In genomic region chr17:45242015-45242414, GRCh38 we compare ENCODE assay signal across 19 cellular contexts. TPM values are rescaled to one million over a fixed set of nuclear protein-coding genes. Genes with fewer than 3 reads are reported as not detected.
DNase-seq lines count a peak whose midpoint lies in the region; ATAC-seq and TF ChIP-seq lines count a peak whose summit lies in the region.
"Had no signal": no experiment of that assay in that cellular context is flagged by ENCODE, and none has a peak within 500 bp of the region (broad histone marks: within the 10 kb centered on the region; RNA-seq: fewer than 3 reads in every experiment).

No MANE protein-coding gene starts in this region.

- H3K27me3 ChIP-seq in hepatocyte = peaks cover 22% of the 10 kb centered on the region
- H3K27me3 ChIP-seq: pancreas had no signal

- WGBS in hepatocyte (ENCODE audit: low lambda C conversion rate, missing lambda C conversion rate) = 59% methylated on average over 2 of the region's 20 CpGs

- H3K79me2 ChIP-seq in hepatocyte = no peaks in the 10 kb centered on the region

- H3K9me2 ChIP-seq in hepatocyte (replicated peaks; ENCODE audit: insufficient read depth) = no peaks in the 10 kb centered on the region

- H3K4me3 Mint-ChIP-seq in T-helper 2 cell treated with Interferon-gamma antibody and Interleukin-4, amounts not matched to agents 5 μg/mL and 100 μg/mL, for 36 hours = no peak overlapping the region
- H3K4me3 Mint-ChIP-seq in activated T-helper 2 cell treated with anti-CD3 and anti-CD28 coated beads, Interferon-gamma antibody, Interleukin-2, Interleukin-4, amounts not matched to agents 10 μg/mL and 5 μg/mL and 100 μg/mL, durations not matched to agents 14 hours and 24 hours and 36 hours (ENCODE audit: low read depth) = no peak overlapping the region
- no peak overlapping the region for H3K4me3 Mint-ChIP-seq in stimulated activated effector memory CD8-positive, alpha-beta T cell treated with anti-CD3 and anti-CD28 coated beads, Interleukin-12 subunit alpha, Interleukin-12 subunit beta, amount 100 ng/mL, for 72 hours
- H3K4me3 Mint-ChIP-seq: activated B cell treated with CpG ODN at 0.5 μM for 24 hours; CD4-positive, CD25-positive, alpha-beta regulatory T cell had no signal

- no peaks in the 10 kb centered on the region for H3K36me3 ChIP-seq in hepatocyte (replicated peaks; ENCODE audit: insufficient read depth, low read depth)
- H3K36me3 ChIP-seq: adrenal gland, pancreas had no signal

- H3K4me3 ChIP-seq in hepatocyte = no peak overlapping the region
- H3K4me3 ChIP-seq: adrenal gland had no signal

- intact Hi-C loops in activated T-helper 2 cell treated with anti-CD3 and anti-CD28 coated beads, Interferon-gamma antibody, Interleukin-2, Interleukin-4, amounts not matched to agents 10 μg/mL and 5 μg/mL and 100 μg/mL, durations not matched to agents 14 hours and 24 hours and 36 hours (cut with micrococcal nuclease) = no loop called here

- H3K9me3 ChIP-seq in hepatocyte (ENCODE audit: low read depth) = no peaks in the 10 kb centered on the region
- H3K9me3 ChIP-seq: adrenal gland, pancreas had no signal

- peaks cover 77% of the 10 kb centered on the region for H3K36me3 Mint-ChIP-seq in T-helper 2 cell treated with Interferon-gamma antibody and Interleukin-4, amounts not matched to agents 5 μg/mL and 100 μg/mL, for 36 hours (ENCODE audit: low read depth)
- peaks cover 89% of the 10 kb centered on the region for H3K36me3 Mint-ChIP-seq in activated T-helper 2 cell treated with anti-CD3 and anti-CD28 coated beads, Interferon-gamma antibody, Interleukin-2, Interleukin-4, amounts not matched to agents 10 μg/mL and 5 μg/mL and 100 μg/mL, durations not matched to agents 14 hours and 24 hours and 36 hours (ENCODE audit: low read depth)
- peaks cover 100% of the 10 kb centered on the region for H3K36me3 Mint-ChIP-seq in stimulated activated effector memory CD8-positive, alpha-beta T cell treated with anti-CD3 and anti-CD28 coated beads, Interleukin-12 subunit alpha, Interleukin-12 subunit beta, amount 100 ng/mL, for 72 hours

- peak overlapping the region; percentile 97 for H3K4me2 ChIP-seq in hepatocyte

- no peak overlapping the region for H3K27ac ChIP-seq in hepatocyte
- H3K27ac ChIP-seq: adrenal gland, pancreas had no signal

- no peaks in the 10 kb centered on the region for H3K27me3 Mint-ChIP-seq in T-helper 2 cell treated with Interferon-gamma antibody and Interleukin-4, amounts not matched to agents 5 μg/mL and 100 μg/mL, for 36 hours (ENCODE audit: low read depth)
- H3K27me3 Mint-ChIP-seq in activated T-helper 2 cell treated with anti-CD3 and anti-CD28 coated beads, Interferon-gamma antibody, Interleukin-2, Interleukin-4, amounts not matched to agents 10 μg/mL and 5 μg/mL and 100 μg/mL, durations not matched to agents 14 hours and 24 hours and 36 hours (ENCODE audit: low read depth) = no peaks in the 10 kb centered on the region
- H3K27me3 Mint-ChIP-seq: activated B cell treated with CpG ODN at 0.5 μM for 24 hours; CD4-positive, CD25-positive, alpha-beta regulatory T cell had no signal

- H3K4me1 Mint-ChIP-seq in T-helper 2 cell treated with Interferon-gamma antibody and Interleukin-4, amounts not matched to agents 5 μg/mL and 100 μg/mL, for 36 hours (ENCODE audit: low read depth) = peaks cover 25% of the 10 kb centered on the region
- peaks cover 34% of the 10 kb centered on the region for H3K4me1 Mint-ChIP-seq in activated T-helper 2 cell treated with anti-CD3 and anti-CD28 coated beads, Interferon-gamma antibody, Interleukin-2, Interleukin-4, amounts not matched to agents 10 μg/mL and 5 μg/mL and 100 μg/mL, durations not matched to agents 14 hours and 24 hours and 36 hours (ENCODE audit: low read depth)
- peaks cover 61% of the 10 kb centered on the region for H3K4me1 Mint-ChIP-seq in stimulated activated effector memory CD8-positive, alpha-beta T cell treated with anti-CD3 and anti-CD28 coated beads, Interleukin-12 subunit alpha, Interleukin-12 subunit beta, amount 100 ng/mL, for 72 hours

- TF ChIP-seq CTCF in hepatocyte (IDR thresholded peaks at IDR 0.05; ENCODE audit: poor library complexity) = no peak

- no peaks in the 10 kb centered on the region for H4K20me1 ChIP-seq in hepatocyte (ENCODE audit: insufficient read depth, poor library complexity, severe bottlenecking)

- no peak for DNase-seq in T-helper 2 cell treated with Interferon-gamma antibody and Interleukin-4, amounts not matched to agents 5 μg/mL and 100 μg/mL, for 36 hours (ENCODE audit: low spot score)
- DNase-seq in T-helper 2 cell = no peak
- no peak for DNase-seq in activated T-helper 2 cell treated with anti-CD3 and anti-CD28 coated beads, Interferon-gamma antibody, Interleukin-2, Interleukin-4, amounts not matched to agents 10 μg/mL and 5 μg/mL and 100 μg/mL, durations not matched to agents 14 hours and 24 hours and 36 hours (ENCODE audit: low spot score)
- DNase-seq in hepatocyte (ENCODE audit: low spot score) = no peak
- DNase-seq in stimulated activated effector memory CD8-positive, alpha-beta T cell treated with anti-CD3 and anti-CD28 coated beads, Interleukin-12 subunit alpha, Interleukin-12 subunit beta, amount 100 ng/mL, for 72 hours (ENCODE audit: low spot score in 2 of 2) = no peak
- DNase-seq in NAMALWA (ENCODE audit: low spot score) = no peak
- DNase-seq in GM19240 (ENCODE audit: insufficient read length, low spot score) = no peak
- DNase-seq in NCI-H2196 treated with DMSO at 0.1 percent for 48 hours (lab: John Stamatoyannopoulos, UW; ENCODE audit: unreplicated experiment) = no peak
- DNase-seq: activated B cell treated with CpG ODN at 0.5 μM for 24 hours; activated CD8-positive, alpha-beta memory T cell treated with anti-CD3 and anti-CD28 coated beads, Interleukin-2, amount 50 U/mL, for 48 hours; CD4-positive, CD25-positive, alpha-beta regulatory T cell; Kasumi-1; mesenchymal stem cell; NCI-H1694; NCI-H524 treated with DMSO at 0.1 percent for 48 hours; PC-3 had no signal

- ATAC-seq in stimulated activated effector memory CD8-positive, alpha-beta T cell treated with anti-CD3 and anti-CD28 coated beads, Interleukin-12 subunit alpha, Interleukin-12 subunit beta, amount 100 ng/mL, for 72 hours = no peak
- ATAC-seq: PC-3 had no signal

- H2AFZ ChIP-seq in hepatocyte = no peak overlapping the region

- H3K27ac Mint-ChIP-seq in T-helper 2 cell treated with Interferon-gamma antibody and Interleukin-4, amounts not matched to agents 5 μg/mL and 100 μg/mL, for 36 hours = peak overlapping the region; percentile 68
- peak overlapping the region; percentile 35 for H3K27ac Mint-ChIP-seq in activated T-helper 2 cell treated with anti-CD3 and anti-CD28 coated beads, Interferon-gamma antibody, Interleukin-2, Interleukin-4, amounts not matched to agents 10 μg/mL and 5 μg/mL and 100 μg/mL, durations not matched to agents 14 hours and 24 hours and 36 hours
- H3K27ac Mint-ChIP-seq in stimulated activated effector memory CD8-positive, alpha-beta T cell treated with anti-CD3 and anti-CD28 coated beads, Interleukin-12 subunit alpha, Interleukin-12 subunit beta, amount 100 ng/mL, for 72 hours = peak overlapping the region; percentile 94

- H3K4me1 ChIP-seq in hepatocyte (ENCODE audit: insufficient read depth) = peaks cover 16% of the 10 kb centered on the region

- no peaks in the 10 kb centered on the region for H3K9me3 Mint-ChIP-seq in T-helper 2 cell treated with Interferon-gamma antibody and Interleukin-4, amounts not matched to agents 5 μg/mL and 100 μg/mL, for 36 hours
- H3K9me3 Mint-ChIP-seq in activated T-helper 2 cell treated with anti-CD3 and anti-CD28 coated beads, Interferon-gamma antibody, Interleukin-2, Interleukin-4, amounts not matched to agents 10 μg/mL and 5 μg/mL and 100 μg/mL, durations not matched to agents 14 hours and 24 hours and 36 hours = no peaks in the 10 kb centered on the region
- H3K9me3 Mint-ChIP-seq in stimulated activated effector memory CD8-positive, alpha-beta T cell treated with anti-CD3 and anti-CD28 coated beads, Interleukin-12 subunit alpha, Interleukin-12 subunit beta, amount 100 ng/mL, for 72 hours = no peaks in the 10 kb centered on the region
- H3K9me3 Mint-ChIP-seq: activated B cell treated with CpG ODN at 0.5 μM for 24 hours; CD4-positive, CD25-positive, alpha-beta regulatory T cell had no signal

RNA-seq across cellular contexts. Expression of gene SPATA32, which starts 19.9 kb away (rescaled TPM):
- total RNA-seq in activated T-helper 2 cell treated with anti-CD3 and anti-CD28 coated beads, Interferon-gamma antibody, Interleukin-2, Interleukin-4, amounts not matched to agents 10 μg/mL and 5 μg/mL and 100 μg/mL, durations not matched to agents 14 hours and 24 hours and 36 hours = 0.37 and 0.67 TPM in 2 replicates
- total RNA-seq in hepatocyte = not detected in 2 replicates
- polyA plus RNA-seq in hepatocyte = 0.19 and 0.31 TPM in 2 replicates
- total RNA-seq: A172, PC-3 had no signal
- polyA plus RNA-seq: adrenal gland had no signal

RNA-seq across cellular contexts. Expression of gene FMNL1, which starts 20.3 kb away (rescaled TPM):
- total RNA-seq in activated T-helper 2 cell treated with anti-CD3 and anti-CD28 coated beads, Interferon-gamma antibody, Interleukin-2, Interleukin-4, amounts not matched to agents 10 μg/mL and 5 μg/mL and 100 μg/mL, durations not matched to agents 14 hours and 24 hours and 36 hours = 469 and 475 TPM in 2 replicates
- total RNA-seq in hepatocyte = 0.30 and 1.4 TPM in 2 replicates
- 1.2 and 2.9 TPM in 2 replicates for polyA plus RNA-seq in hepatocyte

Comparison
In these comparisons a context has a peak if more than half of its experiments do, and no peak if none do; other contexts are left out.
1. H3K27ac Mint-ChIP-seq: peak in every context shown above with its lines; median percentile 94 in stimulated activated effector memory CD8-positive, alpha-beta T cell treated with anti-CD3 and anti-CD28 coated beads, Interleukin-12 subunit alpha, Interleukin-12 subunit beta, amount 100 ng/mL, for 72 hours; 68 in T-helper 2 cell treated with Interferon-gamma antibody and Interleukin-4, amounts not matched to agents 5 μg/mL and 100 μg/mL, for 36 hours; 35 in activated T-helper 2 cell treated with anti-CD3 and anti-CD28 coated beads, Interferon-gamma antibody, Interleukin-2, Interleukin-4, amounts not matched to agents 10 μg/mL and 5 μg/mL and 100 μg/mL, durations not matched to agents 14 hours and 24 hours and 36 hours.
2. RNA of gene FMNL1, which starts 20.3 kb away (total RNA-seq): 469 to 475 TPM in activated T-helper 2 cell treated with anti-CD3 and anti-CD28 coated beads, Interferon-gamma antibody, Interleukin-2, Interleukin-4, amounts not matched to agents 10 μg/mL and 5 μg/mL and 100 μg/mL, durations not matched to agents 14 hours and 24 hours and 36 hours; 0.30 to 1.4 TPM in hepatocyte; every median in the first group is over 100 times any median in the second.